ENCODE assay signal across 9 cellular contexts in genomic region chr16:9096416-9096952, GRCh38. TPM values are rescaled to one million over a fixed set of nuclear protein-coding genes. Genes with fewer than 3 reads are reported as not detected.
A peak's percentile ranks its signal among the peaks of the same experiment; 100 is the strongest.
DNase-seq lines count a peak whose midpoint lies in the region; ATAC-seq lines count a peak whose summit lies in the region.
"Had no signal": no experiment of that assay in that cellular context is flagged by ENCODE, and none has a peak within 500 bp of the region (broad histone marks: within the 10 kb centered on the region; RNA-seq: fewer than 3 reads in every experiment).

No MANE protein-coding gene starts in this region.

- H3K4me2 ChIP-seq in GM23248 (ENCODE audit: unreplicated experiment) = peak overlapping the region; percentile 93

- H3K4me3 Mint-ChIP-seq in CD4-positive, CD25-positive, alpha-beta regulatory T cell = peak overlapping the region; percentile 76 to 96 (median 84)
- H3K4me3 Mint-ChIP-seq in activated naive CD8-positive, alpha-beta T cell treated with anti-CD3 and anti-CD28 coated beads, Interleukin-2, amount 50 U/mL, for 24 hours = peak overlapping the region; percentile 91
- H3K4me3 Mint-ChIP-seq in natural killer cell treated with Interleukin-12 subunit alpha and Interleukin-12 subunit beta and Interleukin-15 and Interleukin-18, amount 100 ng/mL, for 72 hours = peak overlapping the region; percentile 99

- H3K27me3 Mint-ChIP-seq in CD4-positive, CD25-positive, alpha-beta regulatory T cell = peaks cover under 1% of the 10 kb centered on the region
- no peaks in the 10 kb centered on the region for H3K27me3 Mint-ChIP-seq in activated naive CD8-positive, alpha-beta T cell treated with anti-CD3 and anti-CD28 coated beads, Interleukin-2, amount 50 U/mL, for 24 hours
- H3K27me3 Mint-ChIP-seq in natural killer cell treated with Interleukin-12 subunit alpha and Interleukin-12 subunit beta and Interleukin-15 and Interleukin-18, amount 100 ng/mL, for 72 hours = no peaks in the 10 kb centered on the region

- no peak overlapping the region for H3K27ac ChIP-seq in CD4-positive, CD25-positive, alpha-beta regulatory T cell (ENCODE audit: insufficient read depth, low read length, poor library complexity, severe bottlenecking)
- H3K27ac ChIP-seq in GM23248 = peak overlapping the region; percentile 14; the same call in 1 of the 2 replicates

- H3F3A ChIP-seq in GM23248 (ENCODE audit: insufficient read depth) = peaks cover 68% of the 10 kb centered on the region

- ATAC-seq in CD4-positive, CD25-positive, alpha-beta regulatory T cell (ENCODE audit: low read depth in 2 of 2) = no peak
- no peak for ATAC-seq in activated naive CD8-positive, alpha-beta T cell treated with anti-CD3 and anti-CD28 coated beads, Interleukin-2, amount 50 U/mL, for 24 hours
- no peak for ATAC-seq in natural killer cell treated with Interleukin-12 subunit alpha and Interleukin-12 subunit beta and Interleukin-15 and Interleukin-18, amount 100 ng/mL, for 72 hours
- no peak for ATAC-seq in GM19463 (IDR thresholded peaks at IDR 0.05; ENCODE audit: unreplicated experiment)

- H3K9me3 Mint-ChIP-seq in CD4-positive, CD25-positive, alpha-beta regulatory T cell = no peaks in the 10 kb centered on the region
- no peaks in the 10 kb centered on the region for H3K9me3 Mint-ChIP-seq in activated naive CD8-positive, alpha-beta T cell treated with anti-CD3 and anti-CD28 coated beads, Interleukin-2, amount 50 U/mL, for 24 hours
- H3K9me3 Mint-ChIP-seq in natural killer cell treated with Interleukin-12 subunit alpha and Interleukin-12 subunit beta and Interleukin-15 and Interleukin-18, amount 100 ng/mL, for 72 hours = no peaks in the 10 kb centered on the region

- peaks cover 69% of the 10 kb centered on the region for H4K20me1 ChIP-seq in GM23248 (ENCODE audit: insufficient read depth)

- peak overlapping the region; percentile 97; the same call in 1 of the 2 replicates for H3K9ac ChIP-seq in GM23248

- peaks cover 51% of the 10 kb centered on the region for H3K36me3 Mint-ChIP-seq in CD4-positive, CD25-positive, alpha-beta regulatory T cell
- peaks cover 75% of the 10 kb centered on the region for H3K36me3 Mint-ChIP-seq in activated naive CD8-positive, alpha-beta T cell treated with anti-CD3 and anti-CD28 coated beads, Interleukin-2, amount 50 U/mL, for 24 hours (ENCODE audit: low read depth)
- H3K36me3 Mint-ChIP-seq in natural killer cell treated with Interleukin-12 subunit alpha and Interleukin-12 subunit beta and Interleukin-15 and Interleukin-18, amount 100 ng/mL, for 72 hours = peaks cover 63% of the 10 kb centered on the region

- no peaks in the 10 kb centered on the region for H3K9me2 ChIP-seq in GM23248 (ENCODE audit: insufficient read depth)

- peaks cover 100% of the 10 kb centered on the region for H3K79me2 ChIP-seq in GM23248 (ENCODE audit: insufficient read depth)

- H2AFZ ChIP-seq in GM23248 = no peak overlapping the region

- no peaks in the 10 kb centered on the region for H3K27me3 ChIP-seq in CD4-positive, CD25-positive, alpha-beta regulatory T cell (ENCODE audit: control insufficient read depth, insufficient read depth, low read length)
- no peaks in the 10 kb centered on the region for H3K27me3 ChIP-seq in GM23248 (replicated peaks; ENCODE audit: insufficient read depth)
- H3K27me3 ChIP-seq: spleen had no signal

- DNase-seq in CD4-positive, CD25-positive, alpha-beta regulatory T cell = no peak
- DNase-seq in GM23248 = no peak
- DNase-seq in activated naive CD8-positive, alpha-beta T cell treated with anti-CD3 and anti-CD28 coated beads, Interleukin-2, amount 50 U/mL, for 24 hours = no peak
- DNase-seq in natural killer cell treated with Interleukin-12 subunit alpha and Interleukin-12 subunit beta and Interleukin-15 and Interleukin-18, amount 100 ng/mL, for 72 hours (ENCODE audit: low spot score) = no peak
- DNase-seq in hypothalamus (lab: John Stamatoyannopoulos, UW) = no peak
- no peak for DNase-seq in cortex of kidney (lab: John Stamatoyannopoulos, UW)
- DNase-seq: NCI-H1092 had no signal

- H3K27ac Mint-ChIP-seq in CD4-positive, CD25-positive, alpha-beta regulatory T cell = peak overlapping the region in 1 of 3 donors; percentile 71
- peak overlapping the region; percentile 14 for H3K27ac Mint-ChIP-seq in activated naive CD8-positive, alpha-beta T cell treated with anti-CD3 and anti-CD28 coated beads, Interleukin-2, amount 50 U/mL, for 24 hours
- peak overlapping the region in 1 of 2 donors; percentile 15 for H3K27ac Mint-ChIP-seq in natural killer cell treated with Interleukin-12 subunit alpha and Interleukin-12 subunit beta and Interleukin-15 and Interleukin-18, amount 100 ng/mL, for 72 hours

- in situ Hi-C loops in GM23248 (cut with MboI) = no loop called here

- peaks cover 47% of the 10 kb centered on the region for H3K36me3 ChIP-seq in CD4-positive, CD25-positive, alpha-beta regulatory T cell (ENCODE audit: control insufficient read depth, insufficient read depth, low read length)
- H3K36me3 ChIP-seq in GM23248 (ENCODE audit: low read depth) = peaks cover 31% of the 10 kb centered on the region

- H3K4me3 ChIP-seq in CD4-positive, CD25-positive, alpha-beta regulatory T cell (ENCODE audit: low read depth, low read length) = peak overlapping the region; percentile 94
- peak overlapping the region; percentile 87 for H3K4me3 ChIP-seq in GM23248

- 76 to 84% methylated on average over 2 of the region's 2 CpGs for WGBS in GM23248 (ENCODE audit: low coverage in 1 of 2, low lambda C conversion rate in 2 of 2, missing lambda C conversion rate in 2 of 2), 2 experiments

- H3K4me1 Mint-ChIP-seq in CD4-positive, CD25-positive, alpha-beta regulatory T cell = peaks cover 49 to 80% (median 68%) of the 10 kb centered on the region in 4 donors
- H3K4me1 Mint-ChIP-seq in activated naive CD8-positive, alpha-beta T cell treated with anti-CD3 and anti-CD28 coated beads, Interleukin-2, amount 50 U/mL, for 24 hours = peaks cover 80% of the 10 kb centered on the region
- peaks cover 68 to 78% of the 10 kb centered on the region in 2 donors for H3K4me1 Mint-ChIP-seq in natural killer cell treated with Interleukin-12 subunit alpha and Interleukin-12 subunit beta and Interleukin-15 and Interleukin-18, amount 100 ng/mL, for 72 hours (ENCODE audit: low read depth in 2 of 2)

- no peaks in the 10 kb centered on the region for H3K9me3 ChIP-seq in CD4-positive, CD25-positive, alpha-beta regulatory T cell (ENCODE audit: control insufficient read depth in 2 of 2, low read length in 2 of 2)
- H3K9me3 ChIP-seq in GM23248 (ENCODE audit: low read depth) = no peaks in the 10 kb centered on the region
- H3K9me3 ChIP-seq: spleen had no signal

- H3K4me1 ChIP-seq in CD4-positive, CD25-positive, alpha-beta regulatory T cell (ENCODE audit: control insufficient read depth, insufficient read depth, low read length, poor library complexity, severe bottlenecking) = peaks cover 85% of the 10 kb centered on the region
- peaks cover 72% of the 10 kb centered on the region for H3K4me1 ChIP-seq in GM23248 (ENCODE audit: insufficient read depth)

RNA-seq across cellular contexts. Expression of gene HAPSTR1, which starts 5.0 kb away (rescaled TPM):
- total RNA-seq in CD4-positive, CD25-positive, alpha-beta regulatory T cell = 125 TPM
- polyA plus RNA-seq in CD4-positive, CD25-positive, alpha-beta regulatory T cell = 10 to 100 TPM; 11.7 to 17.8 (median 13.6) TPM
- total RNA-seq in GM23248 (2014; rRNA removed; shearing (Covaris generic)) = 79.2 and 85.5 TPM in 2 replicates
- polyA plus RNA-seq in GM23248 (2016; fragmentation: Nextera tagmentation; extraction: Ambion mirVana) = 11.7 and 12.0 TPM in 2 replicates
- total RNA-seq in natural killer cell treated with Interleukin-12 subunit alpha and Interleukin-12 subunit beta and Interleukin-15 and Interleukin-18, amount 100 ng/mL, for 72 hours = 10 to 100 TPM; 65.5 to 72.6 TPM
